ENCODE assay signal across 1 cellular context in genomic region chr7:142854505-142855400, GRCh38.
TF ChIP-seq lines count a peak whose summit lies in the region.

EPHB6 (plus strand) TSS chr7:142855076; CDS start chr7:142863228, 8,152 bp downstream.

TF ChIP-seq in HCT116, 20 proteins besides CTCF, POLR2A, EP300 and RAD21 (continued from another document):
- TF ChIP-seq REST (IDR thresholded peaks at IDR 0.05; ENCODE audit: low read depth): no peak
